Comparison of ENCODE assay signal across 18 cellular contexts in genomic region chr5:6202113-6202512, GRCh38.
DNase-seq lines count a peak whose midpoint lies in the region; ATAC-seq and TF ChIP-seq lines count a peak whose summit lies in the region.
"Had no signal": no experiment of that assay in that cellular context is flagged by ENCODE, and none has a peak within 500 bp of the region (broad histone marks: within the 10 kb centered on the region; RNA-seq: fewer than 3 reads in every experiment).

No MANE protein-coding gene starts in this region.

- CTCF ChIA-PET in SK-N-SH (lab: Yijun Ruan, JAX), result interaction anchor here (0.6 to 1.7 kb wide), 18 partner anchors 14 to 705 kb away, joined by 3 to 13 read pairs (median 3); no protein-coding TSS in a partner anchor
- CTCF ChIA-PET in PC-3 (lab: Charles Lee), result no interaction called here

- H3K27ac ChIP-seq in SK-N-SH (ENCODE audit: low read depth in 2 of 2, low read length in 1 of 2), result peak overlapping the region in 1 of 2 experiments; percentile 95; a peak in 2 of 4 replicates
- H3K27ac ChIP-seq in PC-3 (ENCODE audit: low read length), result no peak overlapping the region
- H3K27ac ChIP-seq in endodermal cell (ENCODE audit: low read depth, low read length), result peak overlapping the region; percentile 63
- H3K27ac ChIP-seq: 22Rv1, A549, BLaER1 had no signal

- H3K9ac ChIP-seq in SK-N-SH, result no peak overlapping the region
- H3K9ac ChIP-seq in PC-3 (ENCODE audit: low read length), result no peak overlapping the region
- no peak overlapping the region for H3K9ac ChIP-seq in endodermal cell (ENCODE audit: extremely low read depth, low read length, poor library complexity, severe bottlenecking)
- H3K9ac ChIP-seq: BLaER1 had no signal

- H4K20me1 ChIP-seq in SK-N-SH (ENCODE audit: insufficient read depth), result no peaks in the 10 kb centered on the region
- no peaks in the 10 kb centered on the region for H4K20me1 ChIP-seq in PC-3 (ENCODE audit: low read length)
- H4K20me1 ChIP-seq: BLaER1 had no signal

- TF ChIP-seq CTCF in SK-N-SH (IDR thresholded peaks at IDR 0.05) (no peak), PC-3 (conservative IDR thresholded peaks at IDR 0.05; ENCODE audit: low read depth, low read length) (no peak), endodermal cell (conservative IDR thresholded peaks at IDR 0.05) (no peak)

- 4% methylated on average over 3 of the region's 4 CpGs for WGBS in SK-N-SH (ENCODE audit: low lambda C conversion rate)
- WGBS in endodermal cell (ENCODE audit: insufficient coverage in 1 of 2, insufficient read length in 1 of 2), 2 experiments, result 90% methylated on average over 4 of the region's 4 CpGs; no CpG with 5 or more reads in 1 of the 2 experiments

- no peaks in the 10 kb centered on the region for H3F3A ChIP-seq in SK-N-SH (replicated peaks; ENCODE audit: insufficient read depth)
- H3F3A ChIP-seq in PC-3 (ENCODE audit: low read length, unreplicated experiment), result no peaks in the 10 kb centered on the region

- no peak overlapping the region for H3K4me3 Mint-ChIP-seq in endodermal cell
- H3K4me3 Mint-ChIP-seq: CD14-positive monocyte; CD4-positive, alpha-beta memory T cell had no signal

- H3K9me2 ChIP-seq in SK-N-SH, result no peaks in the 10 kb centered on the region
- no peaks in the 10 kb centered on the region for H3K9me2 ChIP-seq in PC-3 (replicated peaks; ENCODE audit: low read length)

- no peaks in the 10 kb centered on the region for H3K36me3 Mint-ChIP-seq in endodermal cell (ENCODE audit: low read depth)
- H3K36me3 Mint-ChIP-seq: CD14-positive monocyte; CD4-positive, alpha-beta memory T cell had no signal

- no TSS peak for BruUV-seq in PC-3 (replicated peaks; lab: Mats Ljungman, UMichigan)

- H3K4me1 Mint-ChIP-seq in endodermal cell, result no peaks in the 10 kb centered on the region
- H3K4me1 Mint-ChIP-seq: CD14-positive monocyte; CD4-positive, alpha-beta memory T cell had no signal

- peak; percentile 56 for DNase-seq in SK-N-SH
- no peak for DNase-seq in PC-3
- no peak for DNase-seq in endodermal cell
- DNase-seq in HuH-7 (ENCODE audit: low spot score), result no peak
- no peak for DNase-seq in NCI-H1436 treated with DMSO at 0.1 percent for 48 hours (lab: John Stamatoyannopoulos, UW)
- no peak for DNase-seq in NCI-H146 treated with DMSO at 0.1 percent for 48 hours (lab: John Stamatoyannopoulos, UW; ENCODE audit: unreplicated experiment)
- no peak for DNase-seq in cardiac septum (ENCODE audit: low spot score)
- DNase-seq: AML-193; CD4-positive, alpha-beta memory T cell; DMS153; DMS79; GDM1; HCEC 1CT had no signal

- H3K27me3 Mint-ChIP-seq in endodermal cell (ENCODE audit: insufficient read depth), result no peaks in the 10 kb centered on the region

- intact Hi-C loops in PC-3 (cut with micrococcal nuclease), result no loop called here
- intact Hi-C loops in cardiac septum (cut with DNase I), result no loop called here

- H3K4me1 ChIP-seq in SK-N-SH (ENCODE audit: control insufficient read depth in 1 of 2, insufficient read depth in 2 of 2, low read depth in 1 of 2, low read length in 1 of 2) (peaks cover 0 to 48% of the 10 kb centered on the region in 2 experiments; a peak in 2 of 4 replicates), PC-3 (ENCODE audit: insufficient read depth, low read length) (peaks cover 31% of the 10 kb centered on the region), endodermal cell (ENCODE audit: control insufficient read depth, insufficient read depth, low read length) (no peaks in the 10 kb centered on the region)
- H3K4me1 ChIP-seq: A549 had no signal

- no peaks in the 10 kb centered on the region for H3K9me3 ChIP-seq in SK-N-SH
- peaks cover 3% of the 10 kb centered on the region; the same call in 1 of the 2 replicates for H3K9me3 ChIP-seq in PC-3 (ENCODE audit: low read length)
- H3K9me3 ChIP-seq in endodermal cell (ENCODE audit: control insufficient read depth, low read length), result no peaks in the 10 kb centered on the region

- TF ChIP-seq EP300 in SK-N-SH (IDR thresholded peaks at IDR 0.05; ENCODE audit: borderline replicate concordance in 1 of 2, low read depth in 1 of 2, low read length in 1 of 2), result 0 out of 4 replicates have a peak, but pooled peaks of 1 of the 2 experiments have one; percentile 71

- H3K9me3 Mint-ChIP-seq in endodermal cell, result peaks cover 7% of the 10 kb centered on the region

- H3K4me2 ChIP-seq in SK-N-SH (no peak overlapping the region), PC-3 (ENCODE audit: low read length) (0 out of 2 replicates have a peak overlapping the region, but pooled peaks have one; percentile 2)
- H3K4me2 ChIP-seq: A549, BLaER1 had no signal

- no peak; the same call in 1 of the 2 replicates for TF ChIP-seq RAD21 in SK-N-SH (IDR thresholded peaks at IDR 0.05; ENCODE audit: low read length)

- H3K27me3 ChIP-seq in SK-N-SH (ENCODE audit: insufficient read depth) (no peaks in the 10 kb centered on the region), PC-3 (ENCODE audit: low read length) (no peaks in the 10 kb centered on the region), endodermal cell (ENCODE audit: control insufficient read depth, insufficient read depth, low read length, poor library complexity, severe bottlenecking) (no peaks in the 10 kb centered on the region)
- H3K27me3 ChIP-seq: BLaER1 had no signal

- no peak overlapping the region for H3K27ac Mint-ChIP-seq in endodermal cell
- H3K27ac Mint-ChIP-seq: CD14-positive monocyte; CD4-positive, alpha-beta memory T cell had no signal

- no peak; the same call in 2 of the 3 replicates for ATAC-seq in SK-N-SH treated with all-trans-retinoic acid at 6 μM for 48 hours
- ATAC-seq in PC-3, result no peak

- H2AFZ ChIP-seq in SK-N-SH (ENCODE audit: low read depth) (no peak overlapping the region), PC-3 (ENCODE audit: low read length) (0 out of 2 replicates have a peak overlapping the region, but pooled peaks have one; percentile 1)

- H3K4me3 ChIP-seq in SK-N-SH (ENCODE audit: low read depth in 2 of 2, low read length in 1 of 2) (no peak overlapping the region), PC-3 (ENCODE audit: low read length) (no peak overlapping the region), endodermal cell (ENCODE audit: low read length) (no peak overlapping the region)
- H3K4me3 ChIP-seq: A549, BLaER1 had no signal

- H3K79me2 ChIP-seq in SK-N-SH (ENCODE audit: insufficient read depth) (no peaks in the 10 kb centered on the region), PC-3 (ENCODE audit: low read length) (no peaks in the 10 kb centered on the region)

- no peaks in the 10 kb centered on the region for H3K36me3 ChIP-seq in SK-N-SH (replicated peaks in 1 of 2; ENCODE audit: control insufficient read depth in 1 of 2, insufficient read depth in 2 of 2, low read length in 1 of 2)
- no peaks in the 10 kb centered on the region for H3K36me3 ChIP-seq in PC-3 (ENCODE audit: low read depth, low read length)
- H3K36me3 ChIP-seq in endodermal cell (ENCODE audit: control insufficient read depth, insufficient read depth, low read length), result no peaks in the 10 kb centered on the region
- H3K36me3 ChIP-seq: BLaER1 had no signal

- POLR2A ChIA-PET in SK-N-SH (lab: Yijun Ruan, JAX) (interaction anchor here (0.5 to 0.8 kb wide), 2 partner anchors 131 to 260 kb away, joined by 3 to 5 read pairs; no protein-coding TSS in a partner anchor), PC-3 (lab: Charles Lee; ENCODE audit: unreplicated experiment) (no interaction called here)

TF ChIP-seq in SK-N-SH, 30 proteins besides CTCF, POLR2A, EP300 and RAD21 (continues in another document):
- TF ChIP-seq NRF1 (IDR thresholded peaks at IDR 0.05; ENCODE audit: low read depth, low read length), result no peak
- peak; percentile 68 for TF ChIP-seq FOXJ3 (CRISPR knock-in tag; IDR thresholded peaks at IDR 0.05)
- TF ChIP-seq ZBTB33 (IDR thresholded peaks at IDR 0.05; ENCODE audit: borderline replicate concordance, low read depth), result no peak
- TF ChIP-seq RCOR1 (IDR thresholded peaks at IDR 0.05; ENCODE audit: low read length), result 0 out of 2 replicates have a peak, but pooled peaks have one; percentile 47

TF ChIP-seq in SK-N-SH treated with all-trans-retinoic acid at 6 μM for 48 hours, 23 proteins besides CTCF, POLR2A, EP300 and RAD21 (continues in another document):
- TF ChIP-seq TCF4 (CRISPR knock-in tag; IDR thresholded peaks at IDR 0.05; ENCODE audit: borderline replicate concordance) (no peak), CREB5 (CRISPR knock-in tag; IDR thresholded peaks at IDR 0.05; ENCODE audit: low read depth) (no peak), ARNTL (CRISPR knock-in tag; IDR thresholded peaks at IDR 0.05; ENCODE audit: borderline replicate concordance, low read depth) (no peak), RARB (CRISPR knock-in tag; IDR thresholded peaks at IDR 0.05) (no peak), OSR1 (CRISPR knock-in tag; IDR thresholded peaks at IDR 0.05) (no peak), TOX (CRISPR knock-in tag; IDR thresholded peaks at IDR 0.05; ENCODE audit: borderline replicate concordance) (no peak), ZC3H10 (CRISPR knock-in tag; IDR thresholded peaks at IDR 0.05) (no peak)
